In genomic region chr18:37383789-37384151, GRCh38 we compare ENCODE assay signal across 18 cellular contexts.
DNase-seq lines count a peak whose midpoint lies in the region; ATAC-seq and TF ChIP-seq lines count a peak whose summit lies in the region.
"Had no signal": no experiment of that assay in that cellular context is flagged by ENCODE, and none has a peak within 500 bp of the region (broad histone marks: within the 10 kb centered on the region; RNA-seq: fewer than 3 reads in every experiment).

No MANE protein-coding gene starts in this region.

- H3K4me3 Mint-ChIP-seq in WTC11 (no peak overlapping the region), endodermal cell (no peak overlapping the region), nephron (no peak overlapping the region)
- no peak overlapping the region for H3K4me3 Mint-ChIP-seq in stimulated activated effector memory CD8-positive, alpha-beta T cell treated with anti-CD3 and anti-CD28 coated beads, Interleukin-12 subunit alpha, Interleukin-12 subunit beta, amount 100 ng/mL, for 72 hours
- H3K4me3 Mint-ChIP-seq in activated T-helper 17 cell treated with anti-CD3 and anti-CD28 coated beads, Interleukin-2, amount 50 U/mL, for 72 hours, result no peak overlapping the region
- H3K4me3 Mint-ChIP-seq: B cell; CD14-positive monocyte; CD4-positive, alpha-beta T cell; CD8-positive, alpha-beta memory T cell had no signal

- H3K27ac ChIP-seq in endodermal cell (ENCODE audit: low read depth, low read length), result no peak overlapping the region
- H3K27ac ChIP-seq: BLaER1 treated with 17β-estradiol and CSF1 and Interleukin-3, amounts not matched to agents 10 nM and 100 nM had no signal

- H3K27me3 Mint-ChIP-seq in WTC11 (ENCODE audit: low read depth) (peaks cover 7% of the 10 kb centered on the region), endodermal cell (ENCODE audit: insufficient read depth) (peaks cover 18% of the 10 kb centered on the region), nephron (ENCODE audit: low read depth) (peaks cover 18% of the 10 kb centered on the region)
- H3K27me3 Mint-ChIP-seq in activated T-helper 17 cell treated with anti-CD3 and anti-CD28 coated beads, Interleukin-2, amount 50 U/mL, for 72 hours, result peaks cover 20% of the 10 kb centered on the region

- H3K9me3 ChIP-seq in endodermal cell (ENCODE audit: control insufficient read depth, low read length), result no peaks in the 10 kb centered on the region

- POLR2A ChIA-PET in WTC11 (lab: Charles Lee), result no interaction called here

- WGBS in endodermal cell (ENCODE audit: insufficient coverage in 1 of 2, insufficient read length in 1 of 2), 2 experiments, result 59 to 70% methylated on average over 2 to 11 of the region's 11 CpGs

- CTCF ChIA-PET in WTC11 (lab: Charles Lee), result interaction anchor here (0.9 to 1.6 kb wide), 6 partner anchors 10 to 154 kb away, joined by 3 to 9 read pairs (median 4); no protein-coding TSS in a partner anchor

- no peaks in the 10 kb centered on the region for H3K36me3 ChIP-seq in endodermal cell (ENCODE audit: control insufficient read depth, insufficient read depth, low read length)
- H3K36me3 ChIP-seq: BLaER1 treated with 17β-estradiol and CSF1 and Interleukin-3, amounts not matched to agents 10 nM and 100 nM had no signal

- TF ChIP-seq CTCF in WTC11 (IDR thresholded peaks at IDR 0.05), result no peak
- TF ChIP-seq CTCF in endodermal cell (conservative IDR thresholded peaks at IDR 0.05), result no peak
- TF ChIP-seq CTCF in nephron (IDR thresholded peaks at IDR 0.05; ENCODE audit: unreplicated experiment in 3 of 3), result no peak

- H3K4me1 Mint-ChIP-seq in WTC11 (peaks cover 20% of the 10 kb centered on the region), endodermal cell (peaks cover 11% of the 10 kb centered on the region), nephron (peaks cover 13% of the 10 kb centered on the region)
- H3K4me1 Mint-ChIP-seq in stimulated activated effector memory CD8-positive, alpha-beta T cell treated with anti-CD3 and anti-CD28 coated beads, Interleukin-12 subunit alpha, Interleukin-12 subunit beta, amount 100 ng/mL, for 72 hours, result peaks cover 12% of the 10 kb centered on the region
- peaks cover 4% of the 10 kb centered on the region for H3K4me1 Mint-ChIP-seq in activated T-helper 17 cell treated with anti-CD3 and anti-CD28 coated beads, Interleukin-2, amount 50 U/mL, for 72 hours
- H3K4me1 Mint-ChIP-seq: B cell, CD14-positive monocyte had no signal

- no peak overlapping the region for H3K4me3 ChIP-seq in endodermal cell (ENCODE audit: low read length)
- H3K4me3 ChIP-seq: BLaER1 treated with 17β-estradiol and CSF1 and Interleukin-3, amounts not matched to agents 10 nM and 100 nM; GM12878 had no signal

- no peaks in the 10 kb centered on the region for H3K4me1 ChIP-seq in endodermal cell (ENCODE audit: control insufficient read depth, insufficient read depth, low read length)

- peaks cover under 1% of the 10 kb centered on the region; the same call in 1 of the 2 replicates for H3K36me3 Mint-ChIP-seq in WTC11
- H3K36me3 Mint-ChIP-seq in endodermal cell (ENCODE audit: low read depth), result no peaks in the 10 kb centered on the region
- H3K36me3 Mint-ChIP-seq in nephron (ENCODE audit: low read depth), result no peaks in the 10 kb centered on the region
- H3K36me3 Mint-ChIP-seq in stimulated activated effector memory CD8-positive, alpha-beta T cell treated with anti-CD3 and anti-CD28 coated beads, Interleukin-12 subunit alpha, Interleukin-12 subunit beta, amount 100 ng/mL, for 72 hours, result no peaks in the 10 kb centered on the region
- no peaks in the 10 kb centered on the region for H3K36me3 Mint-ChIP-seq in activated T-helper 17 cell treated with anti-CD3 and anti-CD28 coated beads, Interleukin-2, amount 50 U/mL, for 72 hours (ENCODE audit: low read depth)
- H3K36me3 Mint-ChIP-seq: CD14-positive monocyte; CD8-positive, alpha-beta memory T cell had no signal

- peaks cover 1% of the 10 kb centered on the region for H3K9me3 Mint-ChIP-seq in WTC11
- H3K9me3 Mint-ChIP-seq in endodermal cell, result peaks cover under 1% of the 10 kb centered on the region
- H3K9me3 Mint-ChIP-seq in nephron, result no peaks in the 10 kb centered on the region
- H3K9me3 Mint-ChIP-seq in stimulated activated effector memory CD8-positive, alpha-beta T cell treated with anti-CD3 and anti-CD28 coated beads, Interleukin-12 subunit alpha, Interleukin-12 subunit beta, amount 100 ng/mL, for 72 hours, result peaks cover 4% of the 10 kb centered on the region
- no peaks in the 10 kb centered on the region for H3K9me3 Mint-ChIP-seq in activated T-helper 17 cell treated with anti-CD3 and anti-CD28 coated beads, Interleukin-2, amount 50 U/mL, for 72 hours
- H3K9me3 Mint-ChIP-seq: CD4-positive, alpha-beta T cell; CD8-positive, alpha-beta memory T cell had no signal

- no peak for DNase-seq in WTC11 (ENCODE audit: low spot score)
- DNase-seq in endodermal cell, result peak; percentile 59
- no peak for DNase-seq in AG20443 (ENCODE audit: low spot score)
- no peak for DNase-seq in stimulated activated effector memory CD8-positive, alpha-beta T cell treated with anti-CD3 and anti-CD28 coated beads, Interleukin-12 subunit alpha, Interleukin-12 subunit beta, amount 100 ng/mL, for 72 hours (ENCODE audit: low spot score in 2 of 2)
- DNase-seq: CD4-positive, alpha-beta T cell; CD8-positive, alpha-beta memory T cell; DMS 273 treated with DMSO at 0.1 percent for 48 hours; DMS79; GDM1; GOT3; HCEC 1CT had no signal

- no peaks in the 10 kb centered on the region for H3K27me3 ChIP-seq in endodermal cell (ENCODE audit: control insufficient read depth, insufficient read depth, low read length, poor library complexity, severe bottlenecking)
- H3K27me3 ChIP-seq: BLaER1 treated with 17β-estradiol and CSF1 and Interleukin-3, amounts not matched to agents 10 nM and 100 nM had no signal

- no peak overlapping the region for H3K27ac Mint-ChIP-seq in WTC11
- no peak overlapping the region for H3K27ac Mint-ChIP-seq in endodermal cell
- peak overlapping the region in 2 of 3 experiments; percentile 30 to 58 for H3K27ac Mint-ChIP-seq in nephron
- H3K27ac Mint-ChIP-seq in stimulated activated effector memory CD8-positive, alpha-beta T cell treated with anti-CD3 and anti-CD28 coated beads, Interleukin-12 subunit alpha, Interleukin-12 subunit beta, amount 100 ng/mL, for 72 hours, result no peak overlapping the region
- no peak overlapping the region for H3K27ac Mint-ChIP-seq in activated T-helper 17 cell treated with anti-CD3 and anti-CD28 coated beads, Interleukin-2, amount 50 U/mL, for 72 hours
- H3K27ac Mint-ChIP-seq: B cell; CD4-positive, alpha-beta T cell had no signal

- H3K9ac ChIP-seq in endodermal cell (ENCODE audit: extremely low read depth, low read length, poor library complexity, severe bottlenecking), result no peak overlapping the region
- H3K9ac ChIP-seq: BLaER1 treated with 17β-estradiol and CSF1 and Interleukin-3, amounts not matched to agents 10 nM and 100 nM had no signal

- ATAC-seq in WTC11 (peak; percentile 23), GM18498 (IDR thresholded peaks at IDR 0.05; ENCODE audit: unreplicated experiment) (no peak)
- no peak for ATAC-seq in stimulated activated effector memory CD8-positive, alpha-beta T cell treated with anti-CD3 and anti-CD28 coated beads, Interleukin-12 subunit alpha, Interleukin-12 subunit beta, amount 100 ng/mL, for 72 hours
- no peak for ATAC-seq in activated T-helper 17 cell treated with anti-CD3 and anti-CD28 coated beads, Interleukin-2, amount 50 U/mL, for 72 hours (replicated peaks)
- ATAC-seq: GM12878 had no signal

TF ChIP-seq in WTC11, 78 proteins besides CTCF, POLR2A, EP300 and RAD21:
- no peak for TF ChIP-seq ZNF512 (CRISPR knock-in tag; IDR thresholded peaks at IDR 0.05; ENCODE audit: borderline replicate concordance)
- TF ChIP-seq CBFB (CRISPR knock-in tag; IDR thresholded peaks at IDR 0.05; ENCODE audit: low read depth), result no peak
- TF ChIP-seq OVOL2 (CRISPR knock-in tag; IDR thresholded peaks at IDR 0.05; ENCODE audit: borderline replicate concordance), result no peak
- TF ChIP-seq NFYB (CRISPR knock-in tag; conservative IDR thresholded peaks at IDR 0.05; ENCODE audit: low read depth), result no peak
TF ChIP-seq in WTC11: peak in this region for 0.

Comparison
In these comparisons a context has a peak if more than half of its experiments do, and no peak if none do; other contexts are left out.
1. H3K27ac Mint-ChIP-seq: peak in nephron (2 of 3); none in WTC11 (single experiment), endodermal cell (single experiment), stimulated activated effector memory CD8-positive, alpha-beta T cell treated with anti-CD3 and anti-CD28 coated beads, Interleukin-12 subunit alpha, Interleukin-12 subunit beta, amount 100 ng/mL, for 72 hours (single experiment) and activated T-helper 17 cell treated with anti-CD3 and anti-CD28 coated beads, Interleukin-2, amount 50 U/mL, for 72 hours (single experiment).